20 cellular contexts compared by ENCODE assay signal in genomic region chr12:66663605-66664004, GRCh38. TPM values are rescaled to one million over a fixed set of nuclear protein-coding genes. Genes with fewer than 3 reads are reported as not detected.
"Had no signal": no experiment of that assay in that cellular context is flagged by ENCODE, and none has a peak within 500 bp of the region (broad histone marks: within the 10 kb centered on the region; RNA-seq: fewer than 3 reads in every experiment).

No MANE protein-coding gene starts in this region.

- H3K4me3 ChIP-seq: esophagus muscularis mucosa, gastrocnemius medialis, heart right ventricle, mucosa of descending colon, spleen, testis, transverse colon had no signal

- H3K9me3 ChIP-seq: esophagus muscularis mucosa, gastrocnemius medialis, heart right ventricle, mucosa of descending colon, spleen, testis, transverse colon had no signal

- H3K27me3 ChIP-seq: esophagus muscularis mucosa, gastrocnemius medialis, spleen, testis, transverse colon had no signal

- ATAC-seq: effector memory CD8-positive, alpha-beta T cell; gastrocnemius medialis; mucosa of descending colon; naive thymus-derived CD8-positive, alpha-beta T cell; sciatic nerve; stimulated activated memory B cell treated with anti-CD40 and anti-IgM and Interleukin-4, amounts not matched to agents 10 μg/mL and 1 μg/mL and 100 μg/mL, for 72 hours; stimulated activated naive CD8-positive, alpha-beta T cell treated with anti-CD3 and anti-CD28 coated beads, Interleukin-15, amount 100 ng/mL, for 72 hours had no signal

- H3K36me3 ChIP-seq: esophagus muscularis mucosa, gastrocnemius medialis, heart right ventricle, spleen, transverse colon had no signal

- H3K4me1 ChIP-seq: gastrocnemius medialis had no signal

- H3K27ac ChIP-seq: epithelial cell of prostate, esophagus muscularis mucosa, gastrocnemius medialis, heart right ventricle, spleen, testis, transverse colon had no signal

- DNase-seq: effector memory CD8-positive, alpha-beta T cell; gastrocnemius medialis; heart right ventricle; hypothalamus; kidney glomerular epithelial cell; mucosa of descending colon; naive thymus-derived CD8-positive, alpha-beta T cell; posterior cingulate gyrus; spleen; stimulated activated CD4-positive, alpha-beta T cell treated with anti-CD3 and anti-CD28 coated beads, Interleukin-15, amount 100 ng/mL, for 24 hours; stimulated activated CD4-positive, alpha-beta T cell treated with anti-CD3 and anti-CD28 coated beads, Interleukin-1b, Interleukin-23, amount 100 ng/mL, for 48 hours; stimulated activated CD4-positive, alpha-beta T cell treated with anti-CD3 and anti-CD28 coated beads, Interleukin-4, amount 100 ng/mL, for 24 hours; stimulated activated naive CD8-positive, alpha-beta T cell treated with anti-CD3 and anti-CD28 coated beads, Interleukin-15, amount 100 ng/mL, for 72 hours; testis; transverse colon had no signal

RNA-seq across cellular contexts. Expression of gene GRIP1, which starts 15.3 kb away (rescaled TPM):
- total RNA-seq: pulmonary artery endothelial cell had no signal
